ENCODE assay signal across 1 cellular context in genomic region chr20:34262488-34263288, GRCh38.
TF ChIP-seq lines count a peak whose summit lies in the region.

No MANE protein-coding gene starts in this region.

TF ChIP-seq in HepG2, 621 proteins besides CTCF, POLR2A, EP300 and RAD21 (continued from another document and continues in another):
- TF ChIP-seq KMT2A (CRISPR knock-in tag; IDR thresholded peaks at IDR 0.05) (no peak), ZNF609 (CRISPR knock-in tag; IDR thresholded peaks at IDR 0.05; ENCODE audit: borderline replicate concordance) (no peak), SKIL (CRISPR knock-in tag; IDR thresholded peaks at IDR 0.05; ENCODE audit: borderline replicate concordance) (no peak), ZSCAN22 (CRISPR knock-in tag; IDR thresholded peaks at IDR 0.05) (no peak), ZKSCAN5 (CRISPR knock-in tag; IDR thresholded peaks at IDR 0.05) (no peak), CHD4 (IDR thresholded peaks at IDR 0.05; ENCODE audit: borderline replicate concordance, low read length) (peak; percentile 60; the same call in 1 of the 2 replicates), ZSCAN9 (CRISPR knock-in tag; IDR thresholded peaks at IDR 0.05; ENCODE audit: borderline replicate concordance) (no peak), TRIM24 (CRISPR knock-in tag; IDR thresholded peaks at IDR 0.05) (no peak), JDP2 (CRISPR knock-in tag; IDR thresholded peaks at IDR 0.05; ENCODE audit: borderline replicate concordance) (no peak), RFX3 (CRISPR knock-in tag; IDR thresholded peaks at IDR 0.05) (no peak), ZNF180 (CRISPR knock-in tag; IDR thresholded peaks at IDR 0.05; ENCODE audit: borderline replicate concordance, low read depth) (no peak), ZFAT (CRISPR knock-in tag; conservative IDR thresholded peaks at IDR 0.05) (no peak), ZNF275 (CRISPR knock-in tag; IDR thresholded peaks at IDR 0.05; ENCODE audit: borderline replicate concordance) (no peak), FIP1L1 (IDR thresholded peaks at IDR 0.05; ENCODE audit: borderline replicate concordance, insufficient read depth, low read depth, low read length) (no peak), ZNF292 (CRISPR knock-in tag; IDR thresholded peaks at IDR 0.05; ENCODE audit: borderline replicate concordance, low read depth) (no peak), HNRNPK (IDR thresholded peaks at IDR 0.05; ENCODE audit: low read depth, low read length, poor library complexity, severe bottlenecking) (no peak), ATF6 (CRISPR knock-in tag; conservative IDR thresholded peaks at IDR 0.05) (no peak), ZNF234 (CRISPR knock-in tag; conservative IDR thresholded peaks at IDR 0.05) (no peak), TFDP2 (CRISPR knock-in tag; IDR thresholded peaks at IDR 0.05) (no peak), ZHX1 (CRISPR knock-in tag; IDR thresholded peaks at IDR 0.05; ENCODE audit: low read depth) (no peak), DMAP1 (CRISPR knock-in tag; IDR thresholded peaks at IDR 0.05) (no peak), CREB3 (CRISPR knock-in tag; IDR thresholded peaks at IDR 0.05) (no peak), EEA1 (CRISPR knock-in tag; IDR thresholded peaks at IDR 0.05; ENCODE audit: borderline replicate concordance) (no peak), RXRA (CRISPR knock-in tag; IDR thresholded peaks at IDR 0.05) (peak; percentile 60; the same call in 1 of the 2 replicates), FOXK1 (CRISPR knock-in tag; IDR thresholded peaks at IDR 0.05; ENCODE audit: borderline replicate concordance, low read depth) (no peak), NFE2L2 (IDR thresholded peaks at IDR 0.05; ENCODE audit: low read length) (no peak), ZNF776 (CRISPR knock-in tag; IDR thresholded peaks at IDR 0.05) (no peak), KAT7 (CRISPR knock-in tag; IDR thresholded peaks at IDR 0.05; ENCODE audit: borderline replicate concordance) (no peak), NFE2 (CRISPR knock-in tag; IDR thresholded peaks at IDR 0.05) (no peak), SUZ12 (IDR thresholded peaks at IDR 0.05; ENCODE audit: low read depth, low read length) (no peak), ERF (CRISPR knock-in tag; IDR thresholded peaks at IDR 0.05) (no peak), ZNF33A (CRISPR knock-in tag; IDR thresholded peaks at IDR 0.05; ENCODE audit: borderline replicate concordance) (no peak), WIZ (CRISPR knock-in tag; IDR thresholded peaks at IDR 0.05) (0 out of 2 replicates have a peak, but pooled peaks have one; percentile 5), HIC2 (CRISPR knock-in tag; IDR thresholded peaks at IDR 0.05; ENCODE audit: low read depth) (no peak), ZBTB26 (CRISPR knock-in tag; IDR thresholded peaks at IDR 0.05; ENCODE audit: borderline replicate concordance) (peak; percentile 21; the same call in 1 of the 2 replicates), MBNL3 (CRISPR knock-in tag; conservative IDR thresholded peaks at IDR 0.05) (no peak), ZNF878 (CRISPR knock-in tag; IDR thresholded peaks at IDR 0.05) (no peak), HNRNPH1 (optimal IDR thresholded peaks at IDR 0.05; ENCODE audit: low read depth, low read length) (no peak), CCDC6 (CRISPR knock-in tag; IDR thresholded peaks at IDR 0.05) (no peak), ZNF24 (IDR thresholded peaks at IDR 0.05) (no peak), ZNF382 (CRISPR knock-in tag; IDR thresholded peaks at IDR 0.05; ENCODE audit: borderline replicate concordance) (no peak), USF2 (IDR thresholded peaks at IDR 0.05; ENCODE audit: low read depth, low read length) (no peak), USF2 (CRISPR knock-in tag; IDR thresholded peaks at IDR 0.05; ENCODE audit: borderline replicate concordance) (no peak), ZNF20 (CRISPR knock-in tag; IDR thresholded peaks at IDR 0.05) (no peak)
